In genomic region chr5:121086671-121087070, GRCh38 we compare ENCODE assay signal across 24 cellular contexts.
"Had no signal": no experiment of that assay in that cellular context is flagged by ENCODE, and none has a peak within 500 bp of the region (broad histone marks: within the 10 kb centered on the region; RNA-seq: fewer than 3 reads in every experiment).

No MANE protein-coding gene starts in this region.

- H3K27ac ChIP-seq: colonic mucosa, coronary artery, dorsolateral prefrontal cortex, epithelial cell of prostate, esophagus muscularis mucosa, esophagus squamous epithelium, foreskin keratinocyte, gastrocnemius medialis, gastroesophageal sphincter, heart left ventricle, heart right ventricle had no signal

- H3K36me3 ChIP-seq: colonic mucosa, esophagus muscularis mucosa, esophagus squamous epithelium, gastrocnemius medialis, gastroesophageal sphincter, heart left ventricle, heart right ventricle had no signal

- H3K9me3 ChIP-seq: colonic mucosa, esophagus muscularis mucosa, esophagus squamous epithelium, gastrocnemius medialis, gastroesophageal sphincter, heart left ventricle, heart right ventricle had no signal

- H3K4me3 ChIP-seq: colonic mucosa, coronary artery, dorsolateral prefrontal cortex, esophagus muscularis mucosa, esophagus squamous epithelium, gastrocnemius medialis, gastroesophageal sphincter, heart left ventricle, heart right ventricle had no signal

- H3K27me3 ChIP-seq: colonic mucosa, esophagus muscularis mucosa, esophagus squamous epithelium, foreskin keratinocyte, gastrocnemius medialis, gastroesophageal sphincter, heart left ventricle, heart right ventricle had no signal

- ATAC-seq: effector memory CD8-positive, alpha-beta T cell; esophagus mucosa; foreskin keratinocyte; gastrocnemius medialis; gastroesophageal sphincter; heart left ventricle; heart right ventricle had no signal

- H3K4me1 ChIP-seq: colonic mucosa, esophagus muscularis mucosa, esophagus squamous epithelium, foreskin keratinocyte, gastrocnemius medialis, gastroesophageal sphincter, heart left ventricle, heart right ventricle had no signal

- DNase-seq: colonic mucosa; cortex of kidney; dermis blood vessel endothelial cell; dorsolateral prefrontal cortex; effector CD4-positive, alpha-beta T cell; effector CD8-positive, alpha-beta T cell; effector memory CD4-positive, alpha-beta T cell; effector memory CD8-positive, alpha-beta T cell; endodermal cell; erythroblast; esophagus squamous epithelium; foreskin fibroblast; foreskin keratinocyte; foreskin melanocyte; gastrocnemius medialis; glutamatergic neuron; head of caudate nucleus; heart left ventricle; heart right ventricle had no signal
